20 cellular contexts compared by ENCODE assay signal in the genomic region with DNA sequence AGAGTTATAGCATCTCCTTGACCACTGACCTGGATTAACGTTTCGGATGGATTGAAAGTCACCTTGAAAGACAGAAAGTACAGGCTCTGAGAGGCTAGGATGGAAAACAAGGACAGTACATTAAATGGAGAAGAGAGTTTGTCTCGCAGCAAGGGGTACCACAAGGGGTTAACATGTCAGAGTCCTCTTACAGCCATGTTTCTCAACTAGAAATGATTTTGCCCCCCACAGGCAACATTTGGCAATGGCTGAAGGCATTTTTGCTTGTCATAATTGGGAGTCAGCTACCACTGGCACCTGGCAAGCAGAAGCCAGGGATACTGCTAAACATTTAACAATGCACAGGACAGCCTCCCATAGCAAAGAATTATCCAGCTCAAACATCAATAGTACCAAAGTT.
DNase-seq lines count a peak whose midpoint lies in the region; ATAC-seq, FAIRE-seq and TF ChIP-seq lines count a peak whose summit lies in the region.
"Had no signal": no experiment of that assay in that cellular context is flagged by ENCODE, and none has a peak within 500 bp of the region (broad histone marks: within the 10 kb centered on the region; RNA-seq: fewer than 3 reads in every experiment).

No MANE protein-coding gene starts in this region.

- no peak overlapping the region for H3K27ac ChIP-seq in HCT116 (ENCODE audit: low read depth, low read length)
- H3K27ac ChIP-seq in dorsolateral prefrontal cortex: peak overlapping the region in 23 of 59 donors; percentile 2 to 82 (median 41)
- no peak overlapping the region for H3K27ac ChIP-seq in RWPE1
- H3K27ac ChIP-seq: BLaER1, KMS-11, SJCRH30 had no signal

- peak; percentile 36; the same call in 1 of the 2 replicates for ATAC-seq in HCT116
- ATAC-seq in memory B cell (ENCODE audit: low read depth): no peak

- POLR2A ChIA-PET in HCT116 (lab: Charles Lee): interaction anchor here (0.6 to 1.1 kb wide), 2 partner anchors 10 to 219 kb away, joined by 3 read pairs; no protein-coding TSS in a partner anchor
- POLR2A ChIA-PET in RWPE1 (lab: Yijun Ruan, JAX; ENCODE audit: low non-redundant PET): no interaction called here

- no peaks in the 10 kb centered on the region for H3K36me3 Mint-ChIP-seq in memory B cell
- H3K36me3 Mint-ChIP-seq in type B pancreatic cell: no peaks in the 10 kb centered on the region
- H3K36me3 Mint-ChIP-seq: CD4-positive, alpha-beta memory T cell had no signal

- no peak overlapping the region for H3K4me2 ChIP-seq in HCT116 (ENCODE audit: low read length)
- H3K4me2 ChIP-seq: BLaER1, KMS-11 had no signal

- peak overlapping the region; percentile 80 for H3K27ac Mint-ChIP-seq in memory B cell
- no peak overlapping the region for H3K27ac Mint-ChIP-seq in type B pancreatic cell
- H3K27ac Mint-ChIP-seq: CD4-positive, alpha-beta memory T cell had no signal

- H3K36me3 ChIP-seq in HCT116 (ENCODE audit: control insufficient read depth in 1 of 2, insufficient read depth in 2 of 2, low read length in 2 of 2) (no peaks in the 10 kb centered on the region), bronchial epithelial cell (ENCODE audit: control insufficient read depth, insufficient read depth, low read length) (peaks cover 1% of the 10 kb centered on the region)
- H3K36me3 ChIP-seq: BLaER1, SJCRH30 had no signal

- H2AFZ ChIP-seq in HCT116 (ENCODE audit: low read depth, low read length, poor library complexity, severe bottlenecking): no peak overlapping the region

- no peaks in the 10 kb centered on the region for H4K20me1 ChIP-seq in HCT116 (ENCODE audit: insufficient read depth)
- H4K20me1 ChIP-seq: BLaER1 had no signal

- no peak overlapping the region for H3K4me3 ChIP-seq in HCT116 (replicated peaks in 1 of 2; ENCODE audit: low read depth in 1 of 2, low read length in 2 of 2)
- no peak overlapping the region for H3K4me3 ChIP-seq in bronchial epithelial cell (ENCODE audit: low read depth, low read length)
- no peak overlapping the region for H3K4me3 ChIP-seq in dorsolateral prefrontal cortex
- H3K4me3 ChIP-seq: BLaER1, SJCRH30 had no signal

- H3K27me3 ChIP-seq in HCT116 (ENCODE audit: insufficient read depth, low read length): peaks cover 46% of the 10 kb centered on the region; the same call in 1 of the 2 replicates
- no peaks in the 10 kb centered on the region for H3K27me3 ChIP-seq in bronchial epithelial cell (ENCODE audit: control insufficient read depth, insufficient read depth, low read length)
- no peaks in the 10 kb centered on the region for H3K27me3 ChIP-seq in dorsolateral prefrontal cortex
- H3K27me3 ChIP-seq: BLaER1, SJCRH30 had no signal

- intact Hi-C loops in HCT116 (cut with micrococcal nuclease): loop anchor here (5.0 kb wide), 1 partner anchor 50 kb away; no protein-coding TSS in a partner anchor
- intact Hi-C loops in dorsolateral prefrontal cortex (cut with DNase I): no loop called here

- TF ChIP-seq CTCF in HCT116 (IDR thresholded peaks at IDR 0.05 in 2 of 3, conservative IDR thresholded peaks at IDR 0.05 in 1 of 3; ENCODE audit: borderline replicate concordance in 1 of 3, insufficient read depth in 1 of 3, low read depth in 2 of 3, low read length in 2 of 3) (no peak), bronchial epithelial cell (IDR thresholded peaks at IDR 0.05; ENCODE audit: insufficient read depth, low read length, severe bottlenecking) (no peak), type B pancreatic cell (conservative IDR thresholded peaks at IDR 0.05) (no peak), dorsolateral prefrontal cortex (IDR thresholded peaks at IDR 0.05 in 54 of 56, conservative IDR thresholded peaks at IDR 0.05 in 2 of 56; ENCODE audit: low read depth in 1 of 56, partially characterized antibody in 56 of 56) (no peak), RWPE1 (conservative IDR thresholded peaks at IDR 0.05; ENCODE audit: low read depth) (no peak)

- H3K79me2 ChIP-seq in HCT116 (ENCODE audit: insufficient read depth, low read length): no peaks in the 10 kb centered on the region

- H3K9ac ChIP-seq in HCT116 (ENCODE audit: low read length): no peak overlapping the region
- H3K9ac ChIP-seq: BLaER1, KMS-11 had no signal

- H3K4me1 ChIP-seq in HCT116 (ENCODE audit: control insufficient read depth in 1 of 2, insufficient read depth in 2 of 2, low read length in 2 of 2): no peaks in the 10 kb centered on the region
- H3K4me1 ChIP-seq: SJCRH30 had no signal

- DNase-seq in DMS 273 (lab: John Stamatoyannopoulos, UW; ENCODE audit: unreplicated experiment) (peak; percentile 49), DMS 273 treated with DMSO at 0.1 percent for 48 hours (lab: John Stamatoyannopoulos, UW) (no peak), HCT116 (ENCODE audit: low read depth, low spot score) (no peak), bronchial epithelial cell (ENCODE audit: low read depth) (no peak), memory B cell (ENCODE audit: low spot score in 2 of 2) (no peak), type B pancreatic cell (ENCODE audit: extremely low spot score, unreplicated experiment) (no peak), dorsolateral prefrontal cortex (no peak), RWPE1 (ENCODE audit: low spot score) (no peak)
- DNase-seq: 8988T; CD4-positive, alpha-beta memory T cell; H7; NCI-H1092; NCI-H2107; NCI-H510A treated with DMSO at 0.1 percent for 48 hours; NCI-H774; PC-3; RPMI8226; SJCRH30 had no signal

- BruUV-seq in HCT116 (replicated peaks; lab: Mats Ljungman, UMichigan): no TSS peak

- H3K9me3 Mint-ChIP-seq in memory B cell (no peaks in the 10 kb centered on the region), type B pancreatic cell (no peaks in the 10 kb centered on the region)
- H3K9me3 Mint-ChIP-seq: CD4-positive, alpha-beta memory T cell had no signal

- RAD21 ChIA-PET in HCT116 (lab: Charles Lee; ENCODE audit: low non-redundant PET in 1 of 2, low total read pairs in 2 of 2, uncharacterized antibody in 2 of 2, unreplicated experiment in 2 of 2): no interaction called here

- no peak for TF ChIP-seq POLR2A in HCT116 (IDR thresholded peaks at IDR 0.05; ENCODE audit: borderline replicate concordance, extremely low read depth, insufficient read depth, insufficient read length)

- no peak overlapping the region for H3K4me3 Mint-ChIP-seq in memory B cell
- no peak overlapping the region for H3K4me3 Mint-ChIP-seq in type B pancreatic cell
- H3K4me3 Mint-ChIP-seq: CD4-positive, alpha-beta memory T cell had no signal

- peaks cover 52% of the 10 kb centered on the region for H3K4me1 Mint-ChIP-seq in memory B cell
- peaks cover 60% of the 10 kb centered on the region for H3K4me1 Mint-ChIP-seq in type B pancreatic cell (ENCODE audit: unreplicated experiment)
- H3K4me1 Mint-ChIP-seq: CD4-positive, alpha-beta memory T cell had no signal

- no peaks in the 10 kb centered on the region for H3K9me2 ChIP-seq in HCT116 (ENCODE audit: insufficient read depth)

- no peak for TF ChIP-seq RAD21 in HCT116 (IDR thresholded peaks at IDR 0.05; ENCODE audit: low read depth)

- H3K9me3 ChIP-seq in HCT116 (ENCODE audit: control insufficient read depth in 1 of 2, insufficient read depth in 1 of 2, low read depth in 1 of 2, low read length in 2 of 2): no peaks in the 10 kb centered on the region
- H3K9me3 ChIP-seq: BLaER1, SJCRH30 had no signal

- peak; percentile 75 for FAIRE-seq in bronchial epithelial cell (lab: Jason Lieb, UNC)

- no peaks in the 10 kb centered on the region for H3K27me3 Mint-ChIP-seq in memory B cell
- no peaks in the 10 kb centered on the region for H3K27me3 Mint-ChIP-seq in type B pancreatic cell

- CTCF ChIA-PET in HCT116 (lab: Charles Lee): no interaction called here
- CTCF ChIA-PET in RWPE1 (lab: Yijun Ruan, JAX): interaction anchor here (0.7 to 1.2 kb wide), 2 partner anchors 8 to 12 kb away, joined by 3 to 4 read pairs; no protein-coding TSS in a partner anchor

TF ChIP-seq in HCT116, 20 proteins besides CTCF, POLR2A, EP300 and RAD21 (continues in another document):
- TF ChIP-seq ZFX (IDR thresholded peaks at IDR 0.05): no peak
- no peak for TF ChIP-seq EGR1 (IDR thresholded peaks at IDR 0.05; ENCODE audit: low read depth)
- TF ChIP-seq, protein P1, sequence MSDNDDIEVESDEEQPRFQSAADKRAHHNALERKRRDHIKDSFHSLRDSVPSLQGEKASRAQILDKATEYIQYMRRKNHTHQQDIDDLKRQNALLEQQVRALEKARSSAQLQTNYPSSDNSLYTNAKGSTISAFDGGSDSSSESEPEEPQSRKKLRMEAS (IDR thresholded peaks at IDR 0.05): no peak
- TF ChIP-seq ELF1 (IDR thresholded peaks at IDR 0.05; ENCODE audit: borderline replicate concordance, low read depth): no peak
- no peak for TF ChIP-seq SP1 (IDR thresholded peaks at IDR 0.05; ENCODE audit: low read depth)
- no peak for TF ChIP-seq POLR2AphosphoS5 (IDR thresholded peaks at IDR 0.05; ENCODE audit: low read depth, low read length)
- TF ChIP-seq, protein P2, sequence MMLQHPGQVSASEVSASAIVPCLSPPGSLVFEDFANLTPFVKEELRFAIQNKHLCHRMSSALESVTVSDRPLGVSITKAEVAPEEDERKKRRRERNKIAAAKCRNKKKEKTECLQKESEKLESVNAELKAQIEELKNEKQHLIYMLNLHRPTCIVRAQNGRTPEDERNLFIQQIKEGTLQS (IDR thresholded peaks at IDR 0.05): no peak
- TF ChIP-seq YY1 (IDR thresholded peaks at IDR 0.05; ENCODE audit: extremely low read depth, insufficient replicate concordance, low read depth, low read length): no peak
- TF ChIP-seq CBX3 (IDR thresholded peaks at IDR 0.05; ENCODE audit: low read depth): no peak
- TF ChIP-seq, protein P3, sequence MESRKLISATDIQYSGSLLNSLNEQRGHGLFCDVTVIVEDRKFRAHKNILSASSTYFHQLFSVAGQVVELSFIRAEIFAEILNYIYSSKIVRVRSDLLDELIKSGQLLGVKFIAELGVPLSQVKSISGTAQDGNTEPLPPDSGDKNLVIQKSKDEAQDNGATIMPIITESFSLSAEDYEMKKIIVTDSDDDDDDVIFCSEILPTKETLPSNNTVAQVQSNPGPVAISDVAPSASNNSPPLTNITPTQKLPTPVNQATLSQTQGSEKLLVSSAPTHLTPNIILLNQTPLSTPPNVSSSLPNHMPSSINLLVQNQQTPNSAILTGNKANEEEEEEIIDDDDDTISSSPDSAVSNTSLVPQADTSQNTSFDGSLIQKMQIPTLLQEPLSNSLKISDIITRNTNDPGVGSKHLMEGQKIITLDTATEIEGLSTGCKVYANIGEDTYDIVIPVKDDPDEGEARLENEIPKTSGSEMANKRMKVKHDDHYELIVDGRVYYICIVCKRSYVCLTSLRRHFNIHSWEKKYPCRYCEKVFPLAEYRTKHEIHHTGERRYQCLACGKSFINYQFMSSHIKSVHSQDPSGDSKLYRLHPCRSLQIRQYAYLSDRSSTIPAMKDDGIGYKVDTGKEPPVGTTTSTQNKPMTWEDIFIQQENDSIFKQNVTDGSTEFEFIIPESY (IDR thresholded peaks at IDR 0.05; ENCODE audit: extremely low read depth, insufficient replicate concordance, low read length): no peak
- no peak for TF ChIP-seq CEBPB (IDR thresholded peaks at IDR 0.05; ENCODE audit: low read depth)
- no peak for TF ChIP-seq EZH2phosphoT487 (IDR thresholded peaks at IDR 0.05; ENCODE audit: borderline replicate concordance)
- TF ChIP-seq FOSL1 (IDR thresholded peaks at IDR 0.05; ENCODE audit: low read depth): no peak
- no peak for TF ChIP-seq EZH2 (IDR thresholded peaks at IDR 0.05)
- no peak for TF ChIP-seq SRF (IDR thresholded peaks at IDR 0.05; ENCODE audit: low read depth)
